8 cellular contexts compared by ENCODE assay signal in the genomic region with DNA sequence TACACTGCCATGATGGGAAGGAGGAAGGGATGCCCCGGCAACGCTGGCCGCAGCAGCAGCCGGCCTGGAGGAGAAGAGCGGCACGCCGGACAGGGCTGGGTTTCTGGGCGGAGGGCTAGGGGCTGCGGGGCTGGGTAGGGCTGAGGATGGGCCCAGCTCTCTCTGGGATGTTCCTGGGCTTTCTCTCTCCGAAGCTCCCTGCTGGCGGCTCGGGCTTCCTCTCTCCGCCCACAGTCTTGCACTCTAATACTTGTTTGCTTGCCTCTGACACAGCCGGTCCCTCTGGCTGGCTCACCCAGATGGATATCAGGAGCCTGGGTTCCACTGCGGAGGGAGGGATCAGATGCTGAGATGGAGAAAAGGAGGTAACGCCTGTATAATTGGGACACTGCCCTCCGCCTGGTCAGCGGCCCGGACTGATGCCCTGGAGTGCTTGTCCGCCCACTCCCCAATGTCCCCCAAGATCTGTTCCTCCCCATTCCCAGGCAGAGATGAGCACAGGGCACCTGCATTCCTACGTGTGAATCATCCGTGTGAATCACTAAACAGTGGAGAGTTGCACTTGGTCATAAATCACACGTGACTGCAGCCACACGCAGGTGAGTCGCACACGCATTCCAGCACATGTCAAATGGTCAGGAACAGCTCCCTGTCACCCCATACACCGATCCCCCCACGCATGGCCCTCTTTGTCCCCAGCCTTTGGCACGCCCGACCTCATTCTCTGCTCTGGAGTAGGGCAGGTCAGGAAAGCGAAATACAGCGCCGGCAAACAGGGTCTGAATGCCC.
DNase-seq lines count a peak whose midpoint lies in the region; FAIRE-seq and TF ChIP-seq lines count a peak whose summit lies in the region.

A gene (minus strand): TSS at position 535 of the 789 bp plus-strand sequence. CDS start 524 bp downstream, at position 11.

- H3K36me3 Mint-ChIP-seq in activated T-cell treated with anti-CD3 and anti-CD28 coated beads, Interleukin-2, amount 50 U/mL, for 24 hours (ENCODE audit: low read depth) = peaks cover 4% of the 10 kb centered on the region

- H3K4me3 ChIP-seq in foreskin fibroblast (ENCODE audit: low read depth in 1 of 2, low read length in 2 of 2) (peak within 1 kb of the TSS; percentile 62 to 65), neutrophil (ENCODE audit: low read depth in 1 of 2, low read length in 1 of 2) (peak within 1 kb of the TSS; percentile 2 to 45)

- DNase-seq in COLO668 (lab: John Stamatoyannopoulos, UW; ENCODE audit: unreplicated experiment) (peak; percentile 17), HTR-8/SVneo (ENCODE audit: insufficient read length, low spot score) (peak; percentile 56), foreskin fibroblast (peak; percentile 66 to 84), NCI-H187 treated with DMSO at 0.1 percent for 48 hours (lab: John Stamatoyannopoulos, UW) (no peak), NCI-H1092 (lab: John Stamatoyannopoulos, UW) (no peak), germinal center (ENCODE audit: low spot score) (no peak)
- DNase-seq in activated T-cell treated with anti-CD3 and anti-CD28 coated beads, Interleukin-2, amount 50 U/mL, for 24 hours = no peak

- peaks cover 61% of the 10 kb centered on the region for H3K27me3 Mint-ChIP-seq in activated T-cell treated with anti-CD3 and anti-CD28 coated beads, Interleukin-2, amount 50 U/mL, for 24 hours

- TF ChIP-seq CTCF in foreskin fibroblast (IDR thresholded peaks at IDR 0.05; ENCODE audit: low read depth, low read length) (no peak), neutrophil (IDR thresholded peaks at IDR 0.05) (no peak)

- peaks cover 47% of the 10 kb centered on the region for H3K4me1 Mint-ChIP-seq in activated T-cell treated with anti-CD3 and anti-CD28 coated beads, Interleukin-2, amount 50 U/mL, for 24 hours (ENCODE audit: low read depth)

- FAIRE-seq in HTR-8/SVneo (lab: Jason Lieb, UNC) = peak; percentile 95

- no peaks in the 10 kb centered on the region for H3K9me3 ChIP-seq in neutrophil

- H3K27me3 ChIP-seq in neutrophil = peaks cover 100% of the 10 kb centered on the region

- peak within 1 kb of the TSS; percentile 82 for H3K4me3 Mint-ChIP-seq in activated T-cell treated with anti-CD3 and anti-CD28 coated beads, Interleukin-2, amount 50 U/mL, for 24 hours

- no peaks in the 10 kb centered on the region for H3K36me3 ChIP-seq in neutrophil

- no peak within 1 kb of the TSS for H3K27ac ChIP-seq in neutrophil

- H3K27ac Mint-ChIP-seq in activated T-cell treated with anti-CD3 and anti-CD28 coated beads, Interleukin-2, amount 50 U/mL, for 24 hours = peak within 1 kb of the TSS; percentile 96

- H3K4me1 ChIP-seq in neutrophil (ENCODE audit: control insufficient read depth in 1 of 2, insufficient read depth in 1 of 2, low read depth in 1 of 2, low read length in 1 of 2) = peaks cover 59 to 62% of the 10 kb centered on the region in 2 experiments

- H3K9me3 Mint-ChIP-seq in activated T-cell treated with anti-CD3 and anti-CD28 coated beads, Interleukin-2, amount 50 U/mL, for 24 hours = no peaks in the 10 kb centered on the region

Comparison
In these comparisons a context has a peak if more than half of its experiments do, and no peak if none do; other contexts are left out.
1. DNase-seq: peak in COLO668 (single experiment), HTR-8/SVneo (single experiment) and foreskin fibroblast (2 of 2); none in activated T-cell treated with anti-CD3 and anti-CD28 coated beads, Interleukin-2, amount 50 U/mL, for 24 hours (single experiment), NCI-H187 treated with DMSO at 0.1 percent for 48 hours (single experiment), NCI-H1092 (single experiment) and germinal center (single experiment).